Comparison of ENCODE assay signal across 1 cellular context in the genomic region with DNA sequence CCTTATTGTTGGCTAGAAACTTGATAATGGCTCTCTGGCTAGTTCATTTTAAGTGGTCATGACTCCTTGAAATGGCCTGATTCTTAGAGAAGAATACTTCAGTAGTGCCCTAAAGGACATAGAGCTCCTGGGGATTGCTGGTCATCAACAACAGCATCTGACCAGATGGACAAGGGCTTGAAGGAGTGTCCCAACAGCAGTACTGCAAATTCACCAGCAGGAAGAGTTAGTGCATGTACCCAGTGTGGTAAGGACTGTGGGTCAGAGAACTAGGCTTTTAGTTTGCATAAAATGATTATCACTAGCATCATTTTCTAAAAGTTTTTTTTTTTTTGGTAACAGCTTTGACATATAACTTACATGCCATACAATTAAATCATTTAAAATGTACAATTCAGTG.
TF ChIP-seq lines count a peak whose summit lies in the region.

No MANE protein-coding gene starts in this region.

TF ChIP-seq in HCT116, 20 proteins besides CTCF, POLR2A, EP300 and RAD21:
- TF ChIP-seq, protein P1, sequence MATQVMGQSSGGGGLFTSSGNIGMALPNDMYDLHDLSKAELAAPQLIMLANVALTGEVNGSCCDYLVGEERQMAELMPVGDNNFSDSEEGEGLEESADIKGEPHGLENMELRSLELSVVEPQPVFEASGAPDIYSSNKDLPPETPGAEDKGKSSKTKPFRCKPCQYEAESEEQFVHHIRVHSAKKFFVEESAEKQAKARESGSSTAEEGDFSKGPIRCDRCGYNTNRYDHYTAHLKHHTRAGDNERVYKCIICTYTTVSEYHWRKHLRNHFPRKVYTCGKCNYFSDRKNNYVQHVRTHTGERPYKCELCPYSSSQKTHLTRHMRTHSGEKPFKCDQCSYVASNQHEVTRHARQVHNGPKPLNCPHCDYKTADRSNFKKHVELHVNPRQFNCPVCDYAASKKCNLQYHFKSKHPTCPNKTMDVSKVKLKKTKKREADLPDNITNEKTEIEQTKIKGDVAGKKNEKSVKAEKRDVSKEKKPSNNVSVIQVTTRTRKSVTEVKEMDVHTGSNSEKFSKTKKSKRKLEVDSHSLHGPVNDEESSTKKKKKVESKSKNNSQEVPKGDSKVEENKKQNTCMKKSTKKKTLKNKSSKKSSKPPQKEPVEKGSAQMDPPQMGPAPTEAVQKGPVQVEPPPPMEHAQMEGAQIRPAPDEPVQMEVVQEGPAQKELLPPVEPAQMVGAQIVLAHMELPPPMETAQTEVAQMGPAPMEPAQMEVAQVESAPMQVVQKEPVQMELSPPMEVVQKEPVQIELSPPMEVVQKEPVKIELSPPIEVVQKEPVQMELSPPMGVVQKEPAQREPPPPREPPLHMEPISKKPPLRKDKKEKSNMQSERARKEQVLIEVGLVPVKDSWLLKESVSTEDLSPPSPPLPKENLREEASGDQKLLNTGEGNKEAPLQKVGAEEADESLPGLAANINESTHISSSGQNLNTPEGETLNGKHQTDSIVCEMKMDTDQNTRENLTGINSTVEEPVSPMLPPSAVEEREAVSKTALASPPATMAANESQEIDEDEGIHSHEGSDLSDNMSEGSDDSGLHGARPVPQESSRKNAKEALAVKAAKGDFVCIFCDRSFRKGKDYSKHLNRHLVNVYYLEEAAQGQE (IDR thresholded peaks at IDR 0.05; ENCODE audit: low read depth) = no peak
- TF ChIP-seq SRF (IDR thresholded peaks at IDR 0.05; ENCODE audit: low read depth) (no peak), SP1 (IDR thresholded peaks at IDR 0.05; ENCODE audit: low read depth) (no peak), SIN3A (IDR thresholded peaks at IDR 0.05; ENCODE audit: low read depth) (no peak), ELF1 (IDR thresholded peaks at IDR 0.05; ENCODE audit: borderline replicate concordance, low read depth) (no peak), EZH2 (IDR thresholded peaks at IDR 0.05) (no peak)
- TF ChIP-seq, protein P2, sequence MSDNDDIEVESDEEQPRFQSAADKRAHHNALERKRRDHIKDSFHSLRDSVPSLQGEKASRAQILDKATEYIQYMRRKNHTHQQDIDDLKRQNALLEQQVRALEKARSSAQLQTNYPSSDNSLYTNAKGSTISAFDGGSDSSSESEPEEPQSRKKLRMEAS (IDR thresholded peaks at IDR 0.05) = no peak
TF ChIP-seq in HCT116: peak in this region for 0.
